ENCODE assay signal across 10 cellular contexts in genomic region chr19:39363909-39364457, GRCh38. TPM values are rescaled to one million over a fixed set of nuclear protein-coding genes. Genes with fewer than 3 reads are reported as not detected.
DNase-seq lines count a peak whose midpoint lies in the region; ATAC-seq and TF ChIP-seq lines count a peak whose summit lies in the region.
"Had no signal": no experiment of that assay in that cellular context is flagged by ENCODE, and none has a peak within 500 bp of the region (broad histone marks: within the 10 kb centered on the region; RNA-seq: fewer than 3 reads in every experiment).

No MANE protein-coding gene starts in this region.

- 81% methylated on average over 4 of the region's 5 CpGs for WGBS in mesenchymal stem cell
- 11 to 21% methylated on average over 5 of the region's 5 CpGs for WGBS in tibial nerve, 2 donors

- TF ChIP-seq CTCF in dorsolateral prefrontal cortex (IDR thresholded peaks at IDR 0.05 in 54 of 56, conservative IDR thresholded peaks at IDR 0.05 in 2 of 56; ENCODE audit: low read depth in 1 of 56, partially characterized antibody in 56 of 56) = peak in 5 of 56 donors; percentile 6 to 43 (median 11)
- TF ChIP-seq CTCF in tibial nerve (IDR thresholded peaks at IDR 0.05) = peak in 1 of 5 experiments; percentile 9

- H4K8ac ChIP-seq in mesenchymal stem cell (ENCODE audit: low read length) = no peak overlapping the region

- H3K27ac ChIP-seq in dorsolateral prefrontal cortex (peak overlapping the region; percentile 70 to 99 (median 96)), mesenchymal stem cell (ENCODE audit: low read length, poor library complexity, severe bottlenecking) (peak overlapping the region; percentile 52), tibial nerve (peak overlapping the region; percentile 77 to 99 (median 88))

- H3K36me3 Mint-ChIP-seq in activated CD4-positive, alpha-beta T cell treated with anti-CD3 and anti-CD28 coated beads, Interleukin-2, amount 10 ng/mL, durations not matched to agents 24 days and 14 days (ENCODE audit: low read depth) = peaks cover 28% of the 10 kb centered on the region

- no peak for DNase-seq in activated CD4-positive, alpha-beta T cell treated with anti-CD3 and anti-CD28 coated beads, Interleukin-2, amount 10 ng/mL, durations not matched to agents 24 days and 14 days
- no peak for DNase-seq in activated CD4-positive, alpha-beta T cell treated with anti-CD3 and anti-CD28 coated beads, Interleukin-2, amount 50 U/mL, for 48 hours
- DNase-seq in dorsolateral prefrontal cortex (peak; percentile 14 to 95 (median 83)), mesenchymal stem cell (peak; percentile 62), tibial nerve (ENCODE audit: low spot score in 2 of 2) (peak; percentile 49 to 63), HCEC 1CT (no peak)
- DNase-seq in stimulated activated CD4-positive, alpha-beta T cell treated with anti-CD3 and anti-CD28 coated beads, Interleukin-2, amount 100 ng/mL, for 24 hours = no peak
- DNase-seq: mammary epithelial cell, NCI-H1105 treated with DMSO at 0.1 percent for 48 hours had no signal

- no peaks in the 10 kb centered on the region for H3K9me3 ChIP-seq in mesenchymal stem cell (ENCODE audit: control insufficient read depth, low read length)
- no peaks in the 10 kb centered on the region for H3K9me3 ChIP-seq in tibial nerve

- no peak for TF ChIP-seq POLR2A in tibial nerve (IDR thresholded peaks at IDR 0.05)

- H2BK5ac ChIP-seq in mesenchymal stem cell (ENCODE audit: low read depth, low read length, poor library complexity, severe bottlenecking) = no peak overlapping the region

- no peak overlapping the region for H2AK5ac ChIP-seq in mesenchymal stem cell (ENCODE audit: low read length, severe bottlenecking)

- no peak for ATAC-seq in HG03196 (IDR thresholded peaks at IDR 0.05; ENCODE audit: unreplicated experiment)

- H3K18ac ChIP-seq in mesenchymal stem cell (ENCODE audit: low read depth in 1 of 2, low read length in 2 of 2) = no peak overlapping the region

- peaks cover 39% of the 10 kb centered on the region for H3K79me1 ChIP-seq in mesenchymal stem cell (replicated peaks; ENCODE audit: low read length, poor library complexity, severe bottlenecking)

- H3K27me3 ChIP-seq in dorsolateral prefrontal cortex (no peaks in the 10 kb centered on the region), mesenchymal stem cell (ENCODE audit: control insufficient read depth in 1 of 2, insufficient read depth in 1 of 2, low read length in 2 of 2) (no peaks in the 10 kb centered on the region), tibial nerve (no peaks in the 10 kb centered on the region)

- H3K9me3 Mint-ChIP-seq in activated CD4-positive, alpha-beta T cell treated with anti-CD3 and anti-CD28 coated beads, Interleukin-2, amount 10 ng/mL, durations not matched to agents 24 days and 14 days = no peaks in the 10 kb centered on the region

- H3K14ac ChIP-seq in mesenchymal stem cell (ENCODE audit: low read length in 2 of 2) = peak overlapping the region in 1 of 2 experiments; percentile 2

- peak in 1 of 2 donors; percentile 96 for TF ChIP-seq EP300 in tibial nerve (IDR thresholded peaks at IDR 0.05)

- H3K23ac ChIP-seq in mesenchymal stem cell (ENCODE audit: low read length in 2 of 2) = no peak overlapping the region

- H3K4me1 ChIP-seq in mesenchymal stem cell (ENCODE audit: control insufficient read depth, insufficient read depth, low read depth, low read length) = peaks cover 19% of the 10 kb centered on the region
- H3K4me1 ChIP-seq in tibial nerve = peaks cover 4 to 81% (median 47%) of the 10 kb centered on the region in 4 donors

- intact Hi-C loops in activated CD4-positive, alpha-beta T cell treated with anti-CD3 and anti-CD28 coated beads, Interleukin-2, amount 10 ng/mL, durations not matched to agents 24 days and 14 days (cut with micrococcal nuclease) = no loop called here
- intact Hi-C loops in dorsolateral prefrontal cortex (cut with DNase I) = no loop called here

- H3K4me3 Mint-ChIP-seq in activated CD4-positive, alpha-beta T cell treated with anti-CD3 and anti-CD28 coated beads, Interleukin-2, amount 10 ng/mL, durations not matched to agents 24 days and 14 days = no peak overlapping the region

- no peak overlapping the region for H3K4me2 ChIP-seq in mesenchymal stem cell (ENCODE audit: low read length, poor library complexity, severe bottlenecking)

- H2BK120ac ChIP-seq in mesenchymal stem cell (ENCODE audit: low read depth, low read length) = no peak overlapping the region

- peak overlapping the region; percentile 69 for H3K27ac Mint-ChIP-seq in activated CD4-positive, alpha-beta T cell treated with anti-CD3 and anti-CD28 coated beads, Interleukin-2, amount 10 ng/mL, durations not matched to agents 24 days and 14 days

- no peak overlapping the region for H2AFZ ChIP-seq in mesenchymal stem cell (ENCODE audit: low read depth, low read length)

- H3K4ac ChIP-seq in mesenchymal stem cell (ENCODE audit: low read depth in 1 of 2, low read length in 2 of 2) = no peak overlapping the region

- H3K36me3 ChIP-seq in mesenchymal stem cell (ENCODE audit: control insufficient read depth in 1 of 2, insufficient read depth in 2 of 2, low read depth in 1 of 2, low read length in 2 of 2) = peaks cover 30 to 58% of the 10 kb centered on the region in 2 experiments
- peaks cover 0 to 53% (median 0%) of the 10 kb centered on the region in 3 donors for H3K36me3 ChIP-seq in tibial nerve

- no peak overlapping the region for H2BK12ac ChIP-seq in mesenchymal stem cell (ENCODE audit: low read length in 2 of 2)

- H3K4me3 ChIP-seq in dorsolateral prefrontal cortex = peak overlapping the region in 11 of 59 donors; percentile 1 to 38 (median 15)
- H3K4me3 ChIP-seq in mesenchymal stem cell (ENCODE audit: insufficient read depth in 1 of 2, low read depth in 1 of 2, low read length in 2 of 2) = no peak overlapping the region
- H3K4me3 ChIP-seq in tibial nerve = no peak overlapping the region

- no peaks in the 10 kb centered on the region for H3K4me1 Mint-ChIP-seq in activated CD4-positive, alpha-beta T cell treated with anti-CD3 and anti-CD28 coated beads, Interleukin-2, amount 10 ng/mL, durations not matched to agents 24 days and 14 days

- peak overlapping the region; percentile 91 for H3K9ac ChIP-seq in mesenchymal stem cell (ENCODE audit: low read length)

- no peaks in the 10 kb centered on the region for H3K27me3 Mint-ChIP-seq in activated CD4-positive, alpha-beta T cell treated with anti-CD3 and anti-CD28 coated beads, Interleukin-2, amount 10 ng/mL, durations not matched to agents 24 days and 14 days

- no peak overlapping the region for H2BK15ac ChIP-seq in mesenchymal stem cell (ENCODE audit: low read depth, poor library complexity, severe bottlenecking)

- H4K91ac ChIP-seq in mesenchymal stem cell (ENCODE audit: low read length) = no peak overlapping the region

RNA-seq across cellular contexts. Expression of gene SAMD4B, which starts 21.8 kb away (rescaled TPM):
- 68.9 and 71.4 TPM in 2 replicates for total RNA-seq in activated CD4-positive, alpha-beta T cell treated with anti-CD3 and anti-CD28 coated beads, Interleukin-2, amount 10 ng/mL, durations not matched to agents 24 days and 14 days
- total RNA-seq in dorsolateral prefrontal cortex = 100 to 1,000 TPM; 107 to 294 (median 153) TPM
- polyA plus RNA-seq in mesenchymal stem cell (2013, experiment 1 of 2) = 109 TPM
- 107 TPM for polyA plus RNA-seq in mesenchymal stem cell (2013, experiment 2 of 2)
- 100 to 1,000 TPM; 103 to 193 (median 115) TPM for total RNA-seq in tibial nerve

RNA-seq across cellular contexts. Expression of gene PAF1, which starts 26.9 kb away (rescaled TPM):
- 47.1 and 50.6 TPM in 2 replicates for total RNA-seq in activated CD4-positive, alpha-beta T cell treated with anti-CD3 and anti-CD28 coated beads, Interleukin-2, amount 10 ng/mL, durations not matched to agents 24 days and 14 days
- total RNA-seq in dorsolateral prefrontal cortex (10 to 100 TPM; 33.5 to 65.7 (median 46.2) TPM), tibial nerve (10 to 100 TPM; 30.8 to 48.3 (median 44.3) TPM)
- 45.4 TPM for polyA plus RNA-seq in mesenchymal stem cell (2013, experiment 1 of 2)
- polyA plus RNA-seq in mesenchymal stem cell (2013, experiment 2 of 2) = 45.0 TPM

RNA-seq across cellular contexts. Expression of gene MED29, which starts 27.2 kb away (rescaled TPM):
- 36.0 and 38.7 TPM in 2 replicates for total RNA-seq in activated CD4-positive, alpha-beta T cell treated with anti-CD3 and anti-CD28 coated beads, Interleukin-2, amount 10 ng/mL, durations not matched to agents 24 days and 14 days
- total RNA-seq in dorsolateral prefrontal cortex (10 to 100 TPM; 41.8 to 99.7 (median 69.9) TPM), tibial nerve (10 to 100 TPM; 32.9 to 52.5 (median 37.6) TPM)
- 31.3 TPM for polyA plus RNA-seq in mesenchymal stem cell (2013, experiment 1 of 2)
- 31.7 TPM for polyA plus RNA-seq in mesenchymal stem cell (2013, experiment 2 of 2)

RNA-seq across cellular contexts. Expression of gene GMFG, which starts 28.1 kb away (rescaled TPM):
- total RNA-seq in activated CD4-positive, alpha-beta T cell treated with anti-CD3 and anti-CD28 coated beads, Interleukin-2, amount 10 ng/mL, durations not matched to agents 24 days and 14 days = 328 and 330 TPM in 2 replicates
- 10 to 100 TPM in 94 of 120 experiments, 1 to 10 TPM in 26; 4.4 to 36.5 (median 12.4) TPM for total RNA-seq in dorsolateral prefrontal cortex
- 17.1 TPM for polyA plus RNA-seq in mesenchymal stem cell (2013, experiment 1 of 2)
- polyA plus RNA-seq in mesenchymal stem cell (2013, experiment 2 of 2) = 18.1 TPM
- total RNA-seq in tibial nerve = 10 to 100 TPM in 3 of 4 donors, 1 to 10 TPM in 1; 8.4 to 36.5 (median 18.2) TPM
- total RNA-seq: mammary epithelial cell had no signal

RNA-seq across cellular contexts. Expression of gene ZFP36, which starts 42.7 kb away (rescaled TPM):
- 35.7 and 39.9 TPM in 2 replicates for total RNA-seq in activated CD4-positive, alpha-beta T cell treated with anti-CD3 and anti-CD28 coated beads, Interleukin-2, amount 10 ng/mL, durations not matched to agents 24 days and 14 days
- 100 to 1,000 TPM in 17 of 120 experiments, 10 to 100 TPM in 99, 1 to 10 TPM in 4; 7.0 to 246 (median 38.2) TPM for total RNA-seq in dorsolateral prefrontal cortex
- polyA plus RNA-seq in mesenchymal stem cell (2013, experiment 1 of 2) = 316 TPM
- 290 TPM for polyA plus RNA-seq in mesenchymal stem cell (2013, experiment 2 of 2)
- total RNA-seq in tibial nerve = 100 to 1,000 TPM; 125 to 274 (median 178) TPM

Comparison
In these comparisons a context has a peak if more than half of its experiments do, and no peak if none do; other contexts are left out.
1. DNase-seq: peak in dorsolateral prefrontal cortex (10 of 10), mesenchymal stem cell (single experiment) and tibial nerve (2 of 2); none in activated CD4-positive, alpha-beta T cell treated with anti-CD3 and anti-CD28 coated beads, Interleukin-2, amount 10 ng/mL, durations not matched to agents 24 days and 14 days (single experiment), activated CD4-positive, alpha-beta T cell treated with anti-CD3 and anti-CD28 coated beads, Interleukin-2, amount 50 U/mL, for 48 hours (0 of 2), HCEC 1CT (single experiment) and stimulated activated CD4-positive, alpha-beta T cell treated with anti-CD3 and anti-CD28 coated beads, Interleukin-2, amount 100 ng/mL, for 24 hours (0 of 2).
2. Peak in every context shown above with its lines, with median percentiles within 50 percentile points of each other: H3K27ac ChIP-seq.